22 cellular contexts compared by ENCODE assay signal in the genomic region with DNA sequence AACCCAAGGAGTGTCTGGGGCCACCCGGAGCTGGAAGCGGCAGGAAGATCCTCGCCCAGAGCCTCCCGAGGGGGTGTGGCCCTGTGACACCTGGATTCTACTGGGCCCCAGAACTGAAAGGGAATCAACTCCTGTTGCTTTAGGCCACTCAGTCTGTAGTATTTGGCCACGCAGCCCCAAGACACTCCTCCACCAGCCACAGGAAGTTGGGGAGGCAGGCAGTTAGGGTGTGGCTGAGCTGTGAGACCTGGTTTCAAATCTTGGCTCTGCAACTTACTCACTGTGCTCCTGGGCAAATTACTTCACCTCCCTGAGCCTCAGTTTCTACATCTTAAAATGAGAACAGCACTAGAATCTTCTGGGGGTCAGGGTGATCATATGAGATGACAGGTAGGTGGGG.
"Had no signal": no experiment of that assay in that cellular context is flagged by ENCODE, and none has a peak within 500 bp of the region (broad histone marks: within the 10 kb centered on the region; RNA-seq: fewer than 3 reads in every experiment).

No MANE protein-coding gene starts in this region.

- H3K27ac Mint-ChIP-seq: naive B cell; stimulated activated memory B cell treated with anti-CD40 and anti-IgM and Interleukin-4, amounts not matched to agents 10 μg/mL and 1 μg/mL and 100 μg/mL, for 72 hours; stimulated activated naive CD8-positive, alpha-beta T cell treated with anti-CD3 and anti-CD28 coated beads, Interleukin-15, Interleukin-2, amounts not matched to agents 100 ng/mL and 50 ng/mL, for 24 hours had no signal

- H3K27me3 Mint-ChIP-seq: stimulated activated naive CD8-positive, alpha-beta T cell treated with anti-CD3 and anti-CD28 coated beads, Interleukin-15, Interleukin-2, amounts not matched to agents 100 ng/mL and 50 ng/mL, for 24 hours had no signal

- H3K4me1 Mint-ChIP-seq: naive B cell; stimulated activated memory B cell treated with anti-CD40 and anti-IgM and Interleukin-4, amounts not matched to agents 10 μg/mL and 1 μg/mL and 100 μg/mL, for 72 hours had no signal

- ATAC-seq: esophagus mucosa; heart left ventricle; left colon; psoas muscle; right lobe of liver; stimulated activated memory B cell treated with anti-CD40 and anti-IgM and Interleukin-4, amounts not matched to agents 10 μg/mL and 1 μg/mL and 100 μg/mL, for 72 hours had no signal

- H3K9me3 ChIP-seq: heart left ventricle, neutrophil, psoas muscle, right lobe of liver, tibial artery, upper lobe of left lung, uterus had no signal

- H3K4me3 ChIP-seq: heart left ventricle, psoas muscle, right lobe of liver, spleen, tibial artery, upper lobe of left lung, uterus had no signal

- H3K4me1 ChIP-seq: heart left ventricle, psoas muscle, right lobe of liver, spleen, tibial artery, upper lobe of left lung, uterus had no signal

- DNase-seq: effector memory CD4-positive, alpha-beta T cell; heart left ventricle; hippocampal formation; left colon; mesendoderm; naive B cell; psoas muscle; retina; right lobe of liver; spleen; stimulated activated CD4-positive, alpha-beta T cell treated with anti-CD3 and anti-CD28 coated beads, Interleukin-15, amount 100 ng/mL, for 24 hours; stimulated activated CD4-positive, alpha-beta T cell treated with anti-CD3 and anti-CD28 coated beads, Interleukin-1b, Interleukin-23, amount 100 ng/mL, for 48 hours; stimulated activated CD4-positive, alpha-beta T cell treated with anti-CD3 and anti-CD28 coated beads, Interleukin-4, amount 100 ng/mL, for 24 hours; tibial artery; uterus had no signal

- H3K36me3 ChIP-seq: heart left ventricle, neutrophil, right lobe of liver, spleen, tibial artery, upper lobe of left lung, uterus had no signal

- H3K27me3 ChIP-seq: neutrophil, right lobe of liver, upper lobe of left lung, uterus had no signal

- H3K27ac ChIP-seq: heart left ventricle, neutrophil, psoas muscle, right lobe of liver, spleen, tibial artery, upper lobe of left lung, uterus had no signal

- FAIRE-seq: endometrium, frontal cortex had no signal

- H3K4me3 Mint-ChIP-seq: naive B cell; stimulated activated memory B cell treated with anti-CD40 and anti-IgM and Interleukin-4, amounts not matched to agents 10 μg/mL and 1 μg/mL and 100 μg/mL, for 72 hours; stimulated activated naive CD8-positive, alpha-beta T cell treated with anti-CD3 and anti-CD28 coated beads, Interleukin-15, Interleukin-2, amounts not matched to agents 100 ng/mL and 50 ng/mL, for 24 hours had no signal

- H3K36me3 Mint-ChIP-seq: naive B cell; stimulated activated memory B cell treated with anti-CD40 and anti-IgM and Interleukin-4, amounts not matched to agents 10 μg/mL and 1 μg/mL and 100 μg/mL, for 72 hours had no signal
